ENCODE assay signal across 3 cellular contexts in the genomic region with DNA sequence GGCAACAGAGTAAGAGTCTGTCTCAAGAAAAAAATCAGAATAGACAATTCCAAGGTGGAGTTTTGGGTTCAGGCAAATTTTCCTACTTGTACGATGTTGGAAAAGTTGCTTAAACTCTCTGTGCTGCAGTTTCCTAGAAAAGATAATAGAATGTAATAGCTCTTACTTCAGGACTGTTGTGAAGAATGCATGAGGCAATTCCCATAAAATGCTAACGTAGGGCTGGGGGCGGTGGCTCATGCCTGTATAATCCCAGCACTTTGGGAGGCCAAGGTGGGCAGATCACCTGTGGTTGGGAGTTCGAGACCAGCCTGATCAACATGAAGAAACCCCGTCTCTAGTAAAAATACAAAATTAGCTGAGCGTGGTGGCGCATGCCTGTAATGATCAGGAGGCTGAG.
DNase-seq lines count a peak whose midpoint lies in the region; TF ChIP-seq lines count a peak whose summit lies in the region.
"Not testable (repeated sequence)": the region's sequence is repeated elsewhere in the genome, so short reads cannot be mapped to it uniquely, and the experiment has no call there.

No MANE protein-coding gene starts in this region.

- H3K36me3 Mint-ChIP-seq in progenitor cell of endocrine pancreas (ENCODE audit: insufficient read depth) = peaks cover 14% of the 10 kb centered on the region

- H3K23ac ChIP-seq in mesendoderm (ENCODE audit: low read length); trophoblast cell (ENCODE audit: low read length): not testable (repeated sequence)

- H4K5ac ChIP-seq in mesendoderm (ENCODE audit: low read length) = not testable (repeated sequence)

- not testable (repeated sequence) for H3K27me3 ChIP-seq in mesendoderm (ENCODE audit: insufficient read depth, low read length, poor library complexity); trophoblast cell (ENCODE audit: insufficient read depth, low read length)

- not testable (repeated sequence) for H3K27ac ChIP-seq in mesendoderm (ENCODE audit: low read depth, low read length); trophoblast cell (ENCODE audit: low read depth, low read length)

- not testable (repeated sequence) for H3K4me3 Mint-ChIP-seq in progenitor cell of endocrine pancreas (ENCODE audit: low read depth)

- not testable (repeated sequence) for H4K12ac ChIP-seq in trophoblast cell (ENCODE audit: low read depth, low read length)

- not testable (repeated sequence) for H3K9ac ChIP-seq in mesendoderm (ENCODE audit: low read length); trophoblast cell (ENCODE audit: low read length)

- not testable (repeated sequence) for H2BK120ac ChIP-seq in mesendoderm (ENCODE audit: low read depth, low read length); trophoblast cell (ENCODE audit: insufficient read depth, low read length, poor library complexity)

- not testable (repeated sequence) for H2AFZ ChIP-seq in trophoblast cell (ENCODE audit: insufficient read depth, low read length, poor library complexity)

- TF ChIP-seq CTCF in progenitor cell of endocrine pancreas (IDR thresholded peaks at IDR 0.05; ENCODE audit: unreplicated experiment) = not testable (repeated sequence)

- not testable (repeated sequence) for H2AK5ac ChIP-seq in mesendoderm (ENCODE audit: low read length); trophoblast cell (ENCODE audit: low read length)

- not testable (repeated sequence) for H4K91ac ChIP-seq in trophoblast cell (ENCODE audit: low read depth, low read length)

- H3K4ac ChIP-seq in mesendoderm (ENCODE audit: low read depth, low read length); trophoblast cell (ENCODE audit: low read depth, low read length): not testable (repeated sequence)

- H3K4me1 Mint-ChIP-seq in progenitor cell of endocrine pancreas (ENCODE audit: low read depth) = not testable (repeated sequence)

- H3K18ac ChIP-seq in mesendoderm (ENCODE audit: low read length); trophoblast cell (ENCODE audit: low read length): not testable (repeated sequence)

- peak overlapping the region; percentile 76 for H3K27ac Mint-ChIP-seq in progenitor cell of endocrine pancreas

- not testable (repeated sequence) for H3K9me3 Mint-ChIP-seq in progenitor cell of endocrine pancreas (ENCODE audit: low read depth)

- not testable (repeated sequence) for H3K56ac ChIP-seq in mesendoderm (ENCODE audit: low read length)

- not testable (repeated sequence) for H4K8ac ChIP-seq in mesendoderm (ENCODE audit: low read depth, low read length); trophoblast cell (ENCODE audit: low read depth, low read length)

- H3K14ac ChIP-seq in trophoblast cell (ENCODE audit: low read length) = not testable (repeated sequence)

- not testable (repeated sequence) for H3K4me1 ChIP-seq in mesendoderm (ENCODE audit: control insufficient read depth, low read depth, low read length); trophoblast cell (ENCODE audit: control insufficient read depth in 1 of 2, insufficient read depth in 2 of 2, low read length in 2 of 2)

- H3K27me3 Mint-ChIP-seq in progenitor cell of endocrine pancreas = not testable (repeated sequence)

- peak; percentile 22 for DNase-seq in mesendoderm
- peak; percentile 55 to 69 for DNase-seq in trophoblast cell
- not testable (repeated sequence) for DNase-seq in progenitor cell of endocrine pancreas (ENCODE audit: low spot score, unreplicated experiment)

- H3K36me3 ChIP-seq in mesendoderm (ENCODE audit: control insufficient read depth, insufficient read depth, low read length); trophoblast cell (ENCODE audit: control insufficient read depth in 1 of 2, insufficient read depth in 2 of 2, low read length in 2 of 2): not testable (repeated sequence)

- not testable (repeated sequence) for H3K79me1 ChIP-seq in mesendoderm (ENCODE audit: low read length); trophoblast cell (ENCODE audit: low read length)

- not testable (repeated sequence) for H2BK12ac ChIP-seq in trophoblast cell (ENCODE audit: low read length)

- H3K4me2 ChIP-seq in mesendoderm (ENCODE audit: low read length); trophoblast cell (ENCODE audit: low read length): not testable (repeated sequence)

- H2BK5ac ChIP-seq in mesendoderm (ENCODE audit: low read length); trophoblast cell (ENCODE audit: low read depth, low read length, poor library complexity): not testable (repeated sequence)

- H3K79me2 ChIP-seq in mesendoderm (ENCODE audit: control insufficient read depth, insufficient read depth, low read length); trophoblast cell (ENCODE audit: control insufficient read depth, insufficient read depth, low read length, poor library complexity): not testable (repeated sequence)

- H2BK15ac ChIP-seq in mesendoderm (replicated peaks; ENCODE audit: low read depth) = not testable (repeated sequence)

- not testable (repeated sequence) for H3K4me3 ChIP-seq in mesendoderm (ENCODE audit: low read length); trophoblast cell (ENCODE audit: low read depth, low read length)

- H3K9me3 ChIP-seq in trophoblast cell (ENCODE audit: insufficient read depth, low read depth, low read length) = not testable (repeated sequence)

- no CpG with 5 or more reads among the region's 7 CpGs for WGBS in mesendoderm (ENCODE audit: extremely low coverage, insufficient coverage, low lambda C conversion rate)
- WGBS in trophoblast cell (ENCODE audit: extremely low coverage, insufficient coverage, insufficient read length) = no CpG with 5 or more reads among the region's 7 CpGs
